1 cellular context compared by ENCODE assay signal in genomic region chr15:100107151-100107550, GRCh38.
TF ChIP-seq lines count a peak whose summit lies in the region.

No MANE protein-coding gene starts in this region.

TF ChIP-seq in IMR-90, 13 proteins besides CTCF, POLR2A, EP300 and RAD21:
- TF ChIP-seq ELK1 (IDR thresholded peaks at IDR 0.05; ENCODE audit: borderline replicate concordance, low read depth, low read length) (no peak), RFX5 (IDR thresholded peaks at IDR 0.05; ENCODE audit: low read depth, low read length) (no peak), CHD1 (IDR thresholded peaks at IDR 0.05; ENCODE audit: low read depth, low read length) (no peak), MAFK (IDR thresholded peaks at IDR 0.05; ENCODE audit: low read depth, low read length) (no peak), NFE2L2 (IDR thresholded peaks at IDR 0.05; ENCODE audit: low read depth, low read length) (no peak), RCOR1 (IDR thresholded peaks at IDR 0.05; ENCODE audit: insufficient replicate concordance, low read length) (no peak), USF2 (IDR thresholded peaks at IDR 0.05; ENCODE audit: low read depth, low read length) (no peak)
